ENCODE assay signal across 37 cellular contexts in the genomic region with DNA sequence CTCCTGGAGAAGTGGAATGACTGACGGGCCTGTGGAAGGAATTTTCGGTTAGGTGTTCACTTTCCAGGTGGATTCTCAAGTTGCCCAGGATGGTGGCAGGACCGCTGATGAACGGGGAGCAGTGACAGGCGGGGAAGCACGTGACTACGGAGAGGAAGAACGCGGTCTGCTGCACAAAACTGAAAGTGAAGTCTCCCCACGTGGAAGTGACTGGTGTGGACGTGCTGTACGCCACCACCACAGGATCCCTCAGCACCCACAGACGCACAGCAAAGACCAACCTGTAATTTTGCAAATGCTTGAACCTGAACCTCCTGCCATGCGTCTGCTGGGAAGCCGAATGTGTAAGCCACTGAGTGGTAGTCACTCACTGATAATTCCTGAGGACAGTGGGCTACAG.
"Had no signal": no experiment of that assay in that cellular context is flagged by ENCODE, and none has a peak within 500 bp of the region (broad histone marks: within the 10 kb centered on the region; RNA-seq: fewer than 3 reads in every experiment).

No MANE protein-coding gene starts in this region.

- H3K4me1 ChIP-seq: ascending aorta, colonic mucosa, prostate gland, sigmoid colon, suprapubic skin, tibial artery had no signal

- DNase-seq: activated CD4-positive, alpha-beta T cell treated with anti-CD3 and anti-CD28 coated beads for 48 hours; activated CD4-positive, alpha-beta T cell treated with anti-CD3 and anti-CD28 coated beads, Interleukin-2, amount 50 U/mL, for 48 hours; activated CD8-positive, alpha-beta memory T cell treated with anti-CD3 and anti-CD28 coated beads for 24 hours; activated CD8-positive, alpha-beta memory T cell treated with anti-CD3 and anti-CD28 coated beads, Interleukin-2, amount 50 U/mL, for 48 hours; activated gamma-delta T cell; activated naive CD4-positive, alpha-beta T cell treated with anti-CD3 and anti-CD28 coated beads, Interleukin-2, amount 10 ng/mL, durations not matched to agents 7 days and 5 days; activated naive CD8-positive, alpha-beta T cell treated with anti-CD3 and anti-CD28 coated beads, Interleukin-2, amount 10 ng/mL, durations not matched to agents 7 days and 5 days; activated T-cell treated with anti-CD3 and anti-CD28 coated beads, Interleukin-2, amount 50 U/mL, for 24 hours; cerebellar nuclear complex; colonic mucosa; dorsolateral prefrontal cortex; effector memory CD4-positive, alpha-beta T cell; foreskin fibroblast; head of caudate nucleus; hippocampal formation; kidney; left colon; naive B cell; ovary; retina; sigmoid colon; small intestine; stimulated activated CD4-positive, alpha-beta T cell treated with anti-CD3 and anti-CD28 coated beads, Interleukin-4, amount 100 ng/mL, for 4 hours; stimulated activated CD8-positive, alpha-beta memory T cell treated with anti-CD3 and anti-CD28 coated beads, Interleukin-4, amount 100 ng/mL, for 48 hours; stimulated activated naive CD4-positive, alpha-beta T cell; T-helper 17 cell; T1000; tibial artery; WERI-Rb-1 had no signal

- H3K9me3 ChIP-seq: ascending aorta, colonic mucosa, ovary, prostate gland, sigmoid colon, suprapubic skin had no signal

- H3K4me1 Mint-ChIP-seq: activated naive CD4-positive, alpha-beta T cell treated with anti-CD3 and anti-CD28 coated beads, Interleukin-2, amount 10 ng/mL, durations not matched to agents 7 days and 5 days; activated naive CD8-positive, alpha-beta T cell treated with anti-CD3 and anti-CD28 coated beads, Interleukin-2, amount 10 ng/mL, durations not matched to agents 7 days and 5 days; mesothelial cell of epicardium had no signal

- H3K4me3 Mint-ChIP-seq: activated naive CD4-positive, alpha-beta T cell treated with anti-CD3 and anti-CD28 coated beads, Interleukin-2, amount 10 ng/mL, durations not matched to agents 7 days and 5 days; activated naive CD8-positive, alpha-beta T cell treated with anti-CD3 and anti-CD28 coated beads, Interleukin-2, amount 10 ng/mL, durations not matched to agents 7 days and 5 days; activated T-cell treated with anti-CD3 and anti-CD28 coated beads, Interleukin-2, amount 50 U/mL, for 24 hours; brain; mesothelial cell of epicardium; T-helper 17 cell had no signal

- ATAC-seq: activated CD4-positive, CD25-positive, alpha-beta regulatory T cell treated with anti-CD3 and anti-CD28 coated beads, Interleukin-2, amount 50 U/mL, for 24 hours; esophagus mucosa; left colon; T-helper 17 cell had no signal

- H3K9me3 Mint-ChIP-seq: activated naive CD4-positive, alpha-beta T cell treated with anti-CD3 and anti-CD28 coated beads, Interleukin-2, amount 10 ng/mL, durations not matched to agents 7 days and 5 days; activated T-cell treated with anti-CD3 and anti-CD28 coated beads, Interleukin-2, amount 50 U/mL, for 24 hours had no signal

- H3K4me3 ChIP-seq: ascending aorta, cardiac muscle cell, colonic mucosa, dorsolateral prefrontal cortex, ovary, prostate gland, sigmoid colon, suprapubic skin, tibial artery had no signal

- H3K27me3 ChIP-seq: ascending aorta, cardiac muscle cell, colonic mucosa, dorsolateral prefrontal cortex, ovary, sigmoid colon, suprapubic skin, tibial artery had no signal

- H3K27ac ChIP-seq: ascending aorta, cardiac muscle cell, colonic mucosa, dorsolateral prefrontal cortex, ovary, prostate gland, sigmoid colon, suprapubic skin, tibial artery, WERI-Rb-1 had no signal

- H3K27ac Mint-ChIP-seq: activated naive CD4-positive, alpha-beta T cell treated with anti-CD3 and anti-CD28 coated beads, Interleukin-2, amount 10 ng/mL, durations not matched to agents 7 days and 5 days; activated naive CD8-positive, alpha-beta T cell treated with anti-CD3 and anti-CD28 coated beads, Interleukin-2, amount 10 ng/mL, durations not matched to agents 7 days and 5 days; activated T-cell treated with anti-CD3 and anti-CD28 coated beads, Interleukin-2, amount 50 U/mL, for 24 hours; mesothelial cell of epicardium; naive B cell; T-helper 17 cell had no signal

- H3K27me3 Mint-ChIP-seq: activated naive CD4-positive, alpha-beta T cell treated with anti-CD3 and anti-CD28 coated beads, Interleukin-2, amount 10 ng/mL, durations not matched to agents 7 days and 5 days; activated naive CD8-positive, alpha-beta T cell treated with anti-CD3 and anti-CD28 coated beads, Interleukin-2, amount 10 ng/mL, durations not matched to agents 7 days and 5 days; activated T-cell treated with anti-CD3 and anti-CD28 coated beads, Interleukin-2, amount 50 U/mL, for 24 hours; brain; naive B cell; T-helper 17 cell had no signal

- H3K36me3 ChIP-seq: cardiac muscle cell, colonic mucosa, ovary, prostate gland, WERI-Rb-1 had no signal
